8 cellular contexts compared by ENCODE assay signal in genomic region chr3:67357610-67358458, GRCh38.
DNase-seq lines count a peak whose midpoint lies in the region; ATAC-seq and TF ChIP-seq lines count a peak whose summit lies in the region.

No MANE protein-coding gene starts in this region.

- H3K27me3 ChIP-seq in PC-3 (ENCODE audit: low read length) (no peaks in the 10 kb centered on the region), tibial nerve (no peaks in the 10 kb centered on the region)
- H3K27me3 ChIP-seq in naive thymus-derived CD4-positive, alpha-beta T cell (ENCODE audit: control insufficient read depth in 2 of 2, insufficient read depth in 2 of 2, low read length in 2 of 2) = no peaks in the 10 kb centered on the region

- H3K36me3 ChIP-seq in PC-3 (ENCODE audit: low read depth, low read length) (no peaks in the 10 kb centered on the region), tibial nerve (no peaks in the 10 kb centered on the region)
- no peaks in the 10 kb centered on the region for H3K36me3 ChIP-seq in naive thymus-derived CD4-positive, alpha-beta T cell (ENCODE audit: control insufficient read depth in 2 of 3, insufficient read depth in 3 of 3, low read length in 3 of 3)

- H3K4me1 ChIP-seq in PC-3 (ENCODE audit: insufficient read depth, low read length) = peaks cover 7% of the 10 kb centered on the region; the same call in 1 of the 2 replicates
- peaks cover 0 to 3% of the 10 kb centered on the region in 2 donors for H3K4me1 ChIP-seq in naive thymus-derived CD4-positive, alpha-beta T cell (ENCODE audit: control insufficient read depth in 2 of 2, insufficient read depth in 2 of 2, low read length in 2 of 2)
- H3K4me1 ChIP-seq in tibial nerve = no peaks in the 10 kb centered on the region

- no peak overlapping the region for H2AFZ ChIP-seq in PC-3 (ENCODE audit: low read length)

- CTCF ChIA-PET in PC-3 (lab: Charles Lee) = interaction anchor here (0.9 kb wide), 1 partner anchor 244 kb away, joined by 9 read pairs; no protein-coding TSS in a partner anchor
- CTCF ChIA-PET in naive thymus-derived CD4-positive, alpha-beta T cell (lab: Charles Lee) = interaction anchor here (0.6 kb wide), 1 partner anchor 25 kb away, joined by 3 read pairs; no protein-coding TSS in a partner anchor

- DNase-seq in ACHN (peak; percentile 60), GM13977 (ENCODE audit: low spot score) (peak; percentile 24), PC-3 (peak; percentile 48), iPS DF 19.7 (ENCODE audit: low read depth, low spot score) (peak; percentile 91), tibial nerve (ENCODE audit: low spot score in 2 of 2) (no peak)
- no peak for DNase-seq in naive thymus-derived CD4-positive, alpha-beta T cell
- DNase-seq in activated T-cell treated with anti-CD3 and anti-CD28 coated beads, Interleukin-2, amount 50 U/mL, for 24 hours = no peak

- in situ Hi-C loops in ACHN (cut with HindIII; ENCODE audit: low pct_ligation_motif_present, low pct_unique_long_range_greater_than_20kb, low sequenced_read_pairs) (no loop called here), GM13977 (cut with MboI; ENCODE audit: low pct_unique_long_range_greater_than_20kb, low sequenced_read_pairs, unreplicated experiment) (loop anchor here (25.0 kb wide), 3 partner anchors 246 to 1529 kb away; partner anchors contain the start of gene KBTBD8)

- TF ChIP-seq CTCF in GM13977 (IDR thresholded peaks at IDR 0.05; ENCODE audit: extremely low read depth, insufficient read depth, missing control alignments) (peak; percentile 64), PC-3 (conservative IDR thresholded peaks at IDR 0.05; ENCODE audit: low read depth, low read length) (peak; percentile 49), tibial nerve (IDR thresholded peaks at IDR 0.05) (no peak)

- H3K36me3 Mint-ChIP-seq in naive thymus-derived CD4-positive, alpha-beta T cell = peaks cover 0 to 23% (median 13%) of the 10 kb centered on the region in 5 donors
- no peaks in the 10 kb centered on the region for H3K36me3 Mint-ChIP-seq in activated T-cell treated with anti-CD3 and anti-CD28 coated beads, Interleukin-2, amount 50 U/mL, for 24 hours (ENCODE audit: low read depth)

- H3K27ac ChIP-seq in PC-3 (ENCODE audit: low read length) = no peak overlapping the region
- no peak overlapping the region for H3K27ac ChIP-seq in naive thymus-derived CD4-positive, alpha-beta T cell (ENCODE audit: low read depth, low read length)
- H3K27ac ChIP-seq in tibial nerve = no peak overlapping the region

- no peaks in the 10 kb centered on the region for H3F3A ChIP-seq in PC-3 (ENCODE audit: low read length, unreplicated experiment)

- H4K20me1 ChIP-seq in PC-3 (ENCODE audit: low read length) = no peaks in the 10 kb centered on the region

- peaks cover 0 to 5% (median 0%) of the 10 kb centered on the region in 11 donors for H3K9me3 Mint-ChIP-seq in naive thymus-derived CD4-positive, alpha-beta T cell
- no peaks in the 10 kb centered on the region for H3K9me3 Mint-ChIP-seq in activated T-cell treated with anti-CD3 and anti-CD28 coated beads, Interleukin-2, amount 50 U/mL, for 24 hours

- H3K9me3 ChIP-seq in PC-3 (ENCODE audit: low read length) = no peaks in the 10 kb centered on the region
- H3K9me3 ChIP-seq in naive thymus-derived CD4-positive, alpha-beta T cell (ENCODE audit: control insufficient read depth in 2 of 3, low read length in 3 of 3) = no peaks in the 10 kb centered on the region
- H3K9me3 ChIP-seq in tibial nerve = peaks cover 0 to 4% (median 0%) of the 10 kb centered on the region in 4 donors

- intact Hi-C loops in PC-3 (cut with micrococcal nuclease) = loop anchor here (5.0 kb wide), 1 partner anchor 246 kb away; no protein-coding TSS in a partner anchor
- intact Hi-C loops in naive thymus-derived CD4-positive, alpha-beta T cell (cut with micrococcal nuclease) = loop anchor here (2.0 to 5.0 kb wide), 2 partner anchors 246 to 385 kb away; no protein-coding TSS in a partner anchor

- no peak for TF ChIP-seq EP300 in tibial nerve (IDR thresholded peaks at IDR 0.05)

- peak overlapping the region in 3 of 10 donors; percentile 36 to 49 (median 42) for H3K4me3 Mint-ChIP-seq in naive thymus-derived CD4-positive, alpha-beta T cell
- no peak overlapping the region for H3K4me3 Mint-ChIP-seq in activated T-cell treated with anti-CD3 and anti-CD28 coated beads, Interleukin-2, amount 50 U/mL, for 24 hours

- H3K9ac ChIP-seq in PC-3 (ENCODE audit: low read length) = no peak overlapping the region

- peaks cover 0 to 29% (median 6%) of the 10 kb centered on the region in 7 donors for H3K4me1 Mint-ChIP-seq in naive thymus-derived CD4-positive, alpha-beta T cell
- H3K4me1 Mint-ChIP-seq in activated T-cell treated with anti-CD3 and anti-CD28 coated beads, Interleukin-2, amount 50 U/mL, for 24 hours (ENCODE audit: low read depth) = peaks cover 27% of the 10 kb centered on the region

- no peak overlapping the region for H3K27ac Mint-ChIP-seq in naive thymus-derived CD4-positive, alpha-beta T cell
- H3K27ac Mint-ChIP-seq in activated T-cell treated with anti-CD3 and anti-CD28 coated beads, Interleukin-2, amount 50 U/mL, for 24 hours = no peak overlapping the region

- H3K79me2 ChIP-seq in PC-3 (ENCODE audit: low read length) = no peaks in the 10 kb centered on the region

- WGBS in tibial nerve, 2 donors = 14 to 23% methylated on average over 5 of the region's 5 CpGs

- H3K27me3 Mint-ChIP-seq in naive thymus-derived CD4-positive, alpha-beta T cell = no peaks in the 10 kb centered on the region
- H3K27me3 Mint-ChIP-seq in activated T-cell treated with anti-CD3 and anti-CD28 coated beads, Interleukin-2, amount 50 U/mL, for 24 hours = no peaks in the 10 kb centered on the region

- peak; percentile 50 for ATAC-seq in HG03097 (IDR thresholded peaks at IDR 0.05; ENCODE audit: low FRiP score, unreplicated experiment)
- ATAC-seq in PC-3 = peak; percentile 84
- no peak for ATAC-seq in naive thymus-derived CD4-positive, alpha-beta T cell

- no peak overlapping the region for H3K4me2 ChIP-seq in PC-3 (ENCODE audit: low read length)

- TF ChIP-seq POLR2A in tibial nerve (IDR thresholded peaks at IDR 0.05) = no peak

- no peak overlapping the region for H3K4me3 ChIP-seq in PC-3 (ENCODE audit: low read length)
- no peak overlapping the region for H3K4me3 ChIP-seq in naive thymus-derived CD4-positive, alpha-beta T cell (ENCODE audit: low read length)
- H3K4me3 ChIP-seq in tibial nerve = no peak overlapping the region

- no TSS peak for BruUV-seq in PC-3 (replicated peaks; lab: Mats Ljungman, UMichigan)

- POLR2A ChIA-PET in PC-3 (lab: Charles Lee; ENCODE audit: unreplicated experiment) = no interaction called here
- POLR2A ChIA-PET in naive thymus-derived CD4-positive, alpha-beta T cell (lab: Charles Lee) = no interaction called here

- no peaks in the 10 kb centered on the region for H3K9me2 ChIP-seq in PC-3 (replicated peaks; ENCODE audit: low read length)

Comparison
In these comparisons a context has a peak if more than half of its experiments do, and no peak if none do; other contexts are left out.
1. DNase-seq: peak in ACHN (single experiment), GM13977 (single experiment), PC-3 (single experiment) and iPS DF 19.7 (single experiment); none in naive thymus-derived CD4-positive, alpha-beta T cell (0 of 9), activated T-cell treated with anti-CD3 and anti-CD28 coated beads, Interleukin-2, amount 50 U/mL, for 24 hours (single experiment) and tibial nerve (0 of 2).
2. CTCF ChIP-seq: peak in GM13977 (single experiment) and PC-3 (single experiment); none in tibial nerve (0 of 5).